In genomic region chr20:5786930-5787826, GRCh38 we compare ENCODE assay signal across 10 cellular contexts. TPM values are rescaled to one million over a fixed set of nuclear protein-coding genes. Genes with fewer than 3 reads are reported as not detected.
A peak's percentile ranks its signal among the peaks of the same experiment; 100 is the strongest.
DNase-seq lines count a peak whose midpoint lies in the region; ATAC-seq and TF ChIP-seq lines count a peak whose summit lies in the region.
"Had no signal": no experiment of that assay in that cellular context is flagged by ENCODE, and none has a peak within 500 bp of the region (broad histone marks: within the 10 kb centered on the region; RNA-seq: fewer than 3 reads in every experiment).

No MANE protein-coding gene starts in this region.

- no peak overlapping the region for H3K4me3 Mint-ChIP-seq in CD4-positive, alpha-beta T cell
- no peak overlapping the region for H3K4me3 Mint-ChIP-seq in chondrocyte (ENCODE audit: unreplicated experiment)

- no peaks in the 10 kb centered on the region for H3K27me3 Mint-ChIP-seq in CD4-positive, alpha-beta T cell
- H3K27me3 Mint-ChIP-seq in chondrocyte (ENCODE audit: low read depth) = no peaks in the 10 kb centered on the region

- POLR2A ChIA-PET in CD4-positive, alpha-beta T cell (lab: Charles Lee) = interaction anchor here (0.9 to 2.7 kb wide), 7 partner anchors 17 to 258 kb away, joined by 3 to 17 read pairs (median 5); no protein-coding TSS in a partner anchor

- in situ Hi-C loops in KBM-7 (cut with MboI; ENCODE audit: low pct_unique_long_range_greater_than_20kb, low sequenced_read_pairs) = loop anchor here (25.0 kb wide), 1 partner anchor 225 kb away; no protein-coding TSS in a partner anchor

- peaks cover 23% of the 10 kb centered on the region for H3K4me1 Mint-ChIP-seq in CD4-positive, alpha-beta T cell (ENCODE audit: low read depth)
- peaks cover 21% of the 10 kb centered on the region for H3K4me1 Mint-ChIP-seq in chondrocyte (ENCODE audit: low read depth)

- H3K9me3 ChIP-seq in CD4-positive, alpha-beta T cell (ENCODE audit: control insufficient read depth, low read length) = no peaks in the 10 kb centered on the region
- no peaks in the 10 kb centered on the region for H3K9me3 ChIP-seq in BE2C

- no peak for ATAC-seq in CD4-positive, alpha-beta T cell (ENCODE audit: poor library complexity)
- ATAC-seq in GM18505 (IDR thresholded peaks at IDR 0.05; ENCODE audit: unreplicated experiment) = no peak
- no peak for ATAC-seq in GM18517 (IDR thresholded peaks at IDR 0.05; ENCODE audit: unreplicated experiment)
- ATAC-seq: esophagus mucosa had no signal

- H3K4me1 ChIP-seq in BE2C = peaks cover 4% of the 10 kb centered on the region; the same call in 1 of the 2 replicates

- H3K36me3 Mint-ChIP-seq in CD4-positive, alpha-beta T cell (ENCODE audit: low read depth) = peaks cover 42% of the 10 kb centered on the region
- H3K36me3 Mint-ChIP-seq in chondrocyte (ENCODE audit: low read depth) = no peaks in the 10 kb centered on the region

- H3K36me3 ChIP-seq in BE2C = no peaks in the 10 kb centered on the region

- no peak for TF ChIP-seq CTCF in CD4-positive, alpha-beta T cell (IDR thresholded peaks at IDR 0.05)
- no peak for TF ChIP-seq CTCF in chondrocyte (IDR thresholded peaks at IDR 0.05)
- no peak for TF ChIP-seq CTCF in BE2C (IDR thresholded peaks at IDR 0.05; ENCODE audit: low read depth, low read length)

- H3K27me3 ChIP-seq in CD4-positive, alpha-beta T cell (ENCODE audit: control insufficient read depth, insufficient read depth, low read length) = no peaks in the 10 kb centered on the region
- no peaks in the 10 kb centered on the region for H3K27me3 ChIP-seq in BE2C

- H3K27ac ChIP-seq in CD4-positive, alpha-beta T cell (ENCODE audit: low read depth, low read length) = no peak overlapping the region

- H3K4me3 ChIP-seq in BE2C (ENCODE audit: low read depth, low read length) = no peak overlapping the region
- H3K4me3 ChIP-seq: skin epidermis had no signal

- no peak for DNase-seq in CD4-positive, alpha-beta T cell
- DNase-seq in M059J (ENCODE audit: low read depth) (peak; percentile 60), chondrocyte (ENCODE audit: low spot score) (no peak), mucosa of gallbladder (ENCODE audit: low spot score) (peak; percentile 26), KBM-7 (no peak), BE2C (no peak)

- intact Hi-C loops in CD4-positive, alpha-beta T cell (cut with DNase I, micrococcal nuclease) = loop anchor here (2.0 to 5.0 kb wide), 2 partner anchors 290 kb away; no protein-coding TSS in a partner anchor

- no peak for TF ChIP-seq POLR2A in GM18505 (IDR thresholded peaks at IDR 0.05; ENCODE audit: borderline replicate concordance, extremely low read depth, insufficient read depth, insufficient read length)

- peak overlapping the region; percentile 73 for H3K27ac Mint-ChIP-seq in CD4-positive, alpha-beta T cell
- peak overlapping the region; percentile 74 for H3K27ac Mint-ChIP-seq in chondrocyte (ENCODE audit: unreplicated experiment)

- CTCF ChIA-PET in CD4-positive, alpha-beta T cell (lab: Charles Lee) = interaction anchor here (0.6 to 2.7 kb wide), 20 partner anchors 8 to 582 kb away, joined by 3 to 59 read pairs (median 5); no protein-coding TSS in a partner anchor

- no peaks in the 10 kb centered on the region for H3K9me3 Mint-ChIP-seq in CD4-positive, alpha-beta T cell
- no peaks in the 10 kb centered on the region for H3K9me3 Mint-ChIP-seq in chondrocyte (ENCODE audit: low read depth)

RNA-seq across cellular contexts. Expression of gene SHLD1, which starts 37.0 kb away (rescaled TPM):
- 1 to 10 TPM; 7.0 to 7.3 TPM for total RNA-seq in CD4-positive, alpha-beta T cell
- total RNA-seq in M059J (2014; rRNA removed; shearing (Covaris generic)) = 4.1 and 13.5 TPM in 2 replicates
- 3.1 to 3.6 TPM (median 3.1 TPM) in 3 replicates for total RNA-seq in chondrocyte
- total RNA-seq in mucosa of gallbladder = 12.1 TPM
- polyA plus RNA-seq in BE2C (2012; ENCODE audit: insufficient read depth, insufficient read length, low read depth) = 20.8 TPM

Comparison
In these comparisons a context has a peak if more than half of its experiments do, and no peak if none do; other contexts are left out.
1. DNase-seq: peak in M059J (single experiment) and mucosa of gallbladder (single experiment); none in CD4-positive, alpha-beta T cell (0 of 10), chondrocyte (single experiment), KBM-7 (single experiment) and BE2C (single experiment).